ENCODE assay signal across 9 cellular contexts in genomic region chr5:122163151-122164069, GRCh38. TPM values are rescaled to one million over a fixed set of nuclear protein-coding genes. Genes with fewer than 3 reads are reported as not detected.
DNase-seq lines count a peak whose midpoint lies in the region; ATAC-seq, FAIRE-seq and TF ChIP-seq lines count a peak whose summit lies in the region.
"Had no signal": no experiment of that assay in that cellular context is flagged by ENCODE, and none has a peak within 500 bp of the region (broad histone marks: within the 10 kb centered on the region; RNA-seq: fewer than 3 reads in every experiment).

No MANE protein-coding gene starts in this region.

- DNase-seq in Daoy (ENCODE audit: low read depth) (peak; percentile 94), RCC 7860 (ENCODE audit: low spot score) (peak; percentile 87), fibroblast of mammary gland (ENCODE audit: low read depth) (peak; percentile 98), psoas muscle (peak in 1 of 2 donors; percentile 25), DMS 273 treated with DMSO at 0.1 percent for 48 hours (lab: John Stamatoyannopoulos, UW) (no peak)
- DNase-seq: NCI-H2227 treated with DMSO at 0.1 percent for 48 hours had no signal

- no peaks in the 10 kb centered on the region for H3K36me3 ChIP-seq in psoas muscle (ENCODE audit: insufficient read depth in 1 of 2, low read depth in 1 of 2)

- no peak overlapping the region for H3K27ac ChIP-seq in psoas muscle

- H3K4me1 ChIP-seq in psoas muscle = no peaks in the 10 kb centered on the region

- no peaks in the 10 kb centered on the region for H3K27me3 ChIP-seq in psoas muscle (ENCODE audit: insufficient read depth in 3 of 3, low read length in 2 of 3)

- H3K4me3 ChIP-seq in fibroblast of mammary gland (ENCODE audit: control insufficient read depth, low read depth, low read length) = peak overlapping the region; percentile 16
- no peak overlapping the region for H3K4me3 ChIP-seq in psoas muscle

- peak in 3 of 4 donors; percentile 48 to 65 (median 52) for ATAC-seq in psoas muscle
- ATAC-seq in HG03378 (IDR thresholded peaks at IDR 0.05; ENCODE audit: unreplicated experiment) = no peak
- ATAC-seq in GM18909 (IDR thresholded peaks at IDR 0.05; ENCODE audit: poor library complexity, unreplicated experiment) = no peak
- no peak for ATAC-seq in HG03520 (IDR thresholded peaks at IDR 0.05; ENCODE audit: unreplicated experiment)

- FAIRE-seq in RCC 7860 (lab: Jason Lieb, UNC) = peak; percentile 94

- no peak for TF ChIP-seq CTCF in fibroblast of mammary gland (conservative IDR thresholded peaks at IDR 0.05; ENCODE audit: control insufficient read depth, insufficient read depth, low read depth, low read length)
- no peak for TF ChIP-seq CTCF in psoas muscle (IDR thresholded peaks at IDR 0.05)

- H3K9me3 ChIP-seq in psoas muscle = no peaks in the 10 kb centered on the region

- intact Hi-C loops in psoas muscle (cut with DNase I) = no loop called here

- WGBS in psoas muscle, 3 donors = 28 to 36% (median 29%) methylated on average over 4 of the region's 4 CpGs

RNA-seq across cellular contexts. Expression of gene ZNF474, which starts 34.1 kb away (rescaled TPM):
- 0.92 and 1.8 TPM in 2 replicates for total RNA-seq in Daoy (2014; rRNA removed; shearing (Covaris generic))
- under 1 TPM in 3 of 4 donors, not detected in 1; 0.12 to 0.77 (median 0.18) TPM for total RNA-seq in psoas muscle
- polyA plus RNA-seq in psoas muscle = under 1 TPM in 2 of 3 donors, not detected in 1; 0.05 to 0.16 TPM

Comparison
In these comparisons a context has a peak if more than half of its experiments do, and no peak if none do; other contexts are left out.
1. ATAC-seq: peak in psoas muscle (3 of 4); none in HG03378 (single experiment), GM18909 (single experiment) and HG03520 (single experiment).